Comparison of ENCODE assay signal across 7 cellular contexts in the genomic region with DNA sequence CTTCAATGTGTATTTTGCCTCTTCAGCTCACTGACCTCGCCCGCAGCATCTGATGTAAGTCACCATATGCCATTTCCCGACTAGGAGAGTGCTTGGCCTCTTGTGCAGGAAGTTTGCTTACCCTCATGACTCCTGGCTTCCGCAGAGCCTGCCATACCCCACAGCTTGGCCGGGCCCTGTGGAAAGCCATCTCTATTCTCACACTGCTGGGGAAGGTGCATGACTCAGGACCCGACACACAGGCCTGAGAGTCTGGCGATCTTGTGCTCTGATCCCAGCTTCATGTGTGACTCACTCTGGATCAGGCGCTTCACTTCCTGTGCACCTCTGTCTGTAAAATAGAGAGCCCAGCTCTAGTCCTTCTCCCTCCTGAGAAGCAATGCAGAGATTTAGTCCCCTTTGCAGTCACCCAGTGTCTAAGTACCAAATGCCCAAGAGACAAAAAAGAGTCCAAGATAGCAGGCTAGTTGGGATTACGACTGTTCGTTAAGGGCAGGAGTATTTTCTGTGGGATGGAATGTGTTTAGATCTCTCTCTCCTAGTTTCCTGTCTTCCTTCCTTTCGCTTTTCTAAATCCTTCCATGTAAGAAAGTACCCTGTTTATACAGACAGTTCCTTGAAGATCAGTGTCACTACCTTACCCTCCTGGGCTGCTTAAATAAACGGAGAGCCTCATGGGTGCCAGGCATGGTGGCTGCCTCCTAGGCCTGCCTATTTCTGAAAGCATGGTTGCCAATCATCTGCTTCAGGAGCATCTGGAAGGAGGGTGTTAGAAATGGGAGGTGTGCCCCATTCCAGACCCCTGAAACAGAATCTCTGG.
DNase-seq lines count a peak whose midpoint lies in the region; TF ChIP-seq lines count a peak whose summit lies in the region.

No MANE protein-coding gene starts in this region.

- no peak for TF ChIP-seq CTCF in fibroblast of the aortic adventitia (IDR thresholded peaks at IDR 0.05; ENCODE audit: insufficient read depth, low read length)
- no peak for TF ChIP-seq CTCF in prostate gland (IDR thresholded peaks at IDR 0.05)
- no peak for TF ChIP-seq CTCF in nephron progenitor cell (IDR thresholded peaks at IDR 0.05)

- no peaks in the 10 kb centered on the region for H4K20me1 ChIP-seq in GM23248 (ENCODE audit: insufficient read depth)

- H3K4me2 ChIP-seq in GM23248 (ENCODE audit: unreplicated experiment) (peak overlapping the region; percentile 55), skeletal muscle satellite cell (ENCODE audit: low read length) (peak overlapping the region; percentile 5)

- H3K27me3 Mint-ChIP-seq in nephron progenitor cell (ENCODE audit: low read depth, poor library complexity), result no peaks in the 10 kb centered on the region

- H3K4me1 ChIP-seq in GM23248 (ENCODE audit: insufficient read depth), result peaks cover 23% of the 10 kb centered on the region
- H3K4me1 ChIP-seq in skeletal muscle satellite cell (ENCODE audit: control insufficient read depth, insufficient read depth, low read length), result peaks cover 19% of the 10 kb centered on the region
- H3K4me1 ChIP-seq in prostate gland (replicated peaks), result no peaks in the 10 kb centered on the region

- H3K9me2 ChIP-seq in GM23248 (ENCODE audit: insufficient read depth), result no peaks in the 10 kb centered on the region

- no peaks in the 10 kb centered on the region for H3K9me3 Mint-ChIP-seq in nephron progenitor cell

- H3K79me2 ChIP-seq in GM23248 (ENCODE audit: insufficient read depth), result no peaks in the 10 kb centered on the region

- no peak for TF ChIP-seq POLR2A in prostate gland (IDR thresholded peaks at IDR 0.05)

- H3K4me1 Mint-ChIP-seq in nephron progenitor cell, result peaks cover 10% of the 10 kb centered on the region

- no peaks in the 10 kb centered on the region for H3K36me3 ChIP-seq in GM23248 (ENCODE audit: low read depth)
- no peaks in the 10 kb centered on the region for H3K36me3 ChIP-seq in skeletal muscle satellite cell (ENCODE audit: insufficient read depth, low read length)
- no peaks in the 10 kb centered on the region for H3K36me3 ChIP-seq in prostate gland

- DNase-seq in GM23248, result peak; percentile 99
- DNase-seq in RPMI7951 (ENCODE audit: low read depth), result peak; percentile 96
- DNase-seq in fibroblast of the aortic adventitia (ENCODE audit: low read depth), result peak; percentile 94
- no peak for DNase-seq in prostate gland (ENCODE audit: low spot score)
- no peak for DNase-seq in posterior cingulate gyrus
- DNase-seq in nephron progenitor cell, result no peak

- in situ Hi-C loops in GM23248 (cut with MboI), result no loop called here

- peak overlapping the region; percentile 64 for H3K9ac ChIP-seq in GM23248
- H3K9ac ChIP-seq in skeletal muscle satellite cell (ENCODE audit: low read depth, low read length), result peak overlapping the region; percentile 36

- H3K27ac ChIP-seq in GM23248 (peak overlapping the region; percentile 84), prostate gland (no peak overlapping the region)

- H3K9me3 ChIP-seq in GM23248 (ENCODE audit: low read depth), result no peaks in the 10 kb centered on the region
- no peaks in the 10 kb centered on the region for H3K9me3 ChIP-seq in skeletal muscle satellite cell (replicated peaks; ENCODE audit: low read length)
- H3K9me3 ChIP-seq in prostate gland, result no peaks in the 10 kb centered on the region

- peaks cover under 1% of the 10 kb centered on the region for H3K36me3 Mint-ChIP-seq in nephron progenitor cell (ENCODE audit: low read depth)

- H3K27ac Mint-ChIP-seq in nephron progenitor cell, result no peak overlapping the region

- intact Hi-C loops in prostate gland (cut with DNase I), result no loop called here
- intact Hi-C loops in posterior cingulate gyrus (cut with DNase I), result no loop called here

- no peaks in the 10 kb centered on the region for H3K27me3 ChIP-seq in GM23248 (replicated peaks; ENCODE audit: insufficient read depth)
- H3K27me3 ChIP-seq in skeletal muscle satellite cell (ENCODE audit: control insufficient read depth, insufficient read depth, low read length), result no peaks in the 10 kb centered on the region
- no peaks in the 10 kb centered on the region for H3K27me3 ChIP-seq in prostate gland (replicated peaks; ENCODE audit: insufficient read depth)

- H3K4me3 Mint-ChIP-seq in nephron progenitor cell, result no peak overlapping the region

- peaks cover 21% of the 10 kb centered on the region for H3F3A ChIP-seq in GM23248 (ENCODE audit: insufficient read depth)

- 32% methylated on average over 12 of the region's 12 CpGs for WGBS in GM23248 (ENCODE audit: low coverage in 1 of 2, low lambda C conversion rate in 2 of 2, missing lambda C conversion rate in 2 of 2), 2 experiments
- WGBS in prostate gland, result 76% methylated on average over 12 of the region's 12 CpGs

- peak overlapping the region; percentile 17; the same call in 1 of the 2 replicates for H3K4me3 ChIP-seq in GM23248
- no peak overlapping the region for H3K4me3 ChIP-seq in fibroblast of the aortic adventitia (ENCODE audit: low read depth, low read length)
- peak overlapping the region; percentile 6 for H3K4me3 ChIP-seq in skeletal muscle satellite cell (ENCODE audit: low read length)
- H3K4me3 ChIP-seq in prostate gland, result no peak overlapping the region

- H2AFZ ChIP-seq in GM23248, result peak overlapping the region; percentile 67

Comparison
In these comparisons a context has a peak if more than half of its experiments do, and no peak if none do; other contexts are left out.
1. DNase-seq: peak in GM23248 (single experiment), RPMI7951 (single experiment) and fibroblast of the aortic adventitia (single experiment); none in prostate gland (single experiment), posterior cingulate gyrus (0 of 10) and nephron progenitor cell (single experiment).
2. H3K4me3 ChIP-seq: peak in GM23248 (single experiment) and skeletal muscle satellite cell (single experiment); none in fibroblast of the aortic adventitia (single experiment) and prostate gland (0 of 2).